21 cellular contexts compared by ENCODE assay signal in the genomic region with DNA sequence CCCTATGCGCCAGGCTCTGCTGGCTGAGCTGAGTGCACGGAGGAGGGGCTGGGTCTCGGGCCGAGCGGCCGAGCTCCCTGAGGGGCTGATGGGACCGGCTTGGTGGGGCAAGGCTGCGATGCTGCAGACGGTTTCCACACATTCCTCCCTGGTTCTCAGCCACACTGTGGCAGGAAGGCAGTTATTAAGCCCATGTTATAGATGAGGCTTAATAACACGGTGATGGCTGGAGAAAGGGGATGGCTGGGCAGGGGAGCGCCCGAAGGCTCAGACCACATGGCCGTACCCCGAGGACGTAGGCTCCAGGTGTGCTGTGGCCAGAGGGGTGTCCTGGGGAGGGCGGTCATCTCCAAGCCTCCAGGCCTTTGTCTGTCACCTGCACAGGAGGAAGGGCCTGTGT. TPM values are rescaled to one million over a fixed set of nuclear protein-coding genes. Genes with fewer than 3 reads are reported as not detected.
DNase-seq lines count a peak whose midpoint lies in the region; ATAC-seq, FAIRE-seq and TF ChIP-seq lines count a peak whose summit lies in the region.
"Had no signal": no experiment of that assay in that cellular context is flagged by ENCODE, and none has a peak within 500 bp of the region (broad histone marks: within the 10 kb centered on the region; RNA-seq: fewer than 3 reads in every experiment).

No MANE protein-coding gene starts in this region.

- peak overlapping the region; percentile 11; the same call in 1 of the 2 replicates for H4K8ac ChIP-seq in H1 (ENCODE audit: extremely low read depth, insufficient read depth, low read length)
- H4K8ac ChIP-seq in neuronal stem cell (ENCODE audit: low read depth, low read length): no peak overlapping the region

- H3K4ac ChIP-seq in H1 (replicated peaks; ENCODE audit: insufficient read length, low read depth, low read length) (no peak overlapping the region), neuronal stem cell (ENCODE audit: low read length) (no peak overlapping the region)

- peak; percentile 49 for DNase-seq in SK-N-SH
- no peak for DNase-seq in H1 (ENCODE audit: low read depth in 1 of 2, low spot score in 2 of 2)
- DNase-seq in neuronal stem cell (ENCODE audit: low spot score): no peak
- DNase-seq in kidney: no peak
- DNase-seq in NCI-H1694 (lab: John Stamatoyannopoulos, UW): no peak
- DNase-seq: Caco-2; CD4-positive, CD25-positive, alpha-beta regulatory T cell; CD8-positive, alpha-beta T cell; DMS153; DND-41; GM23248; H9 had no signal

- no peak for FAIRE-seq in H1 (lab: Jason Lieb, UNC)
- no peak for FAIRE-seq in kidney (lab: Jason Lieb, UNC)
- FAIRE-seq: A204.1, G401.6, GM12892 had no signal

- peaks cover 3% of the 10 kb centered on the region; the same call in 1 of the 2 replicates for H3K23me2 ChIP-seq in H1 (ENCODE audit: low read depth, low read length)

- H3K4me1 ChIP-seq in SK-N-SH (ENCODE audit: control insufficient read depth in 1 of 2, insufficient read depth in 2 of 2, low read depth in 1 of 2, low read length in 1 of 2): peaks cover 0 to 20% of the 10 kb centered on the region in 2 experiments; a peak in 1 of 4 replicates
- peaks cover 3 to 13% (median 9%) of the 10 kb centered on the region in 4 experiments for H3K4me1 ChIP-seq in H1 (replicated peaks in 1 of 4; ENCODE audit: control insufficient read depth in 3 of 4, insufficient read depth in 4 of 4, low read length in 3 of 4)
- peaks cover 16% of the 10 kb centered on the region in 2 donors for H3K4me1 ChIP-seq in neuronal stem cell (ENCODE audit: control insufficient read depth in 2 of 2, insufficient read depth in 1 of 2, low read depth in 1 of 2, low read length in 2 of 2)
- no peaks in the 10 kb centered on the region for H3K4me1 ChIP-seq in kidney (ENCODE audit: control insufficient read depth in 1 of 2, insufficient read depth in 1 of 2, low read depth in 1 of 2, low read length in 2 of 2)
- H3K4me1 ChIP-seq: BLaER1 had no signal

- WGBS in SK-N-SH (ENCODE audit: low lambda C conversion rate): 76% methylated on average over 4 of the region's 16 CpGs
- 91% methylated on average over 11 of the region's 16 CpGs; no CpG with 5 or more reads in 1 of the 2 experiments for WGBS in H1 (ENCODE audit: extremely low coverage in 1 of 2, insufficient coverage in 1 of 2, insufficient read length in 1 of 2, insufficient replicate concordance in 2 of 2, low coverage in 1 of 2, low lambda C conversion rate in 2 of 2, missing lambda C conversion rate in 1 of 2), 2 experiments
- WGBS in neuronal stem cell (ENCODE audit: extremely low coverage in 2 of 2, insufficient read length in 2 of 2, insufficient replicate concordance in 1 of 2), 2 donors: no CpG with 5 or more reads among the region's 16 CpGs

- no peak overlapping the region for H3K4me2 ChIP-seq in SK-N-SH
- no peak overlapping the region for H3K4me2 ChIP-seq in H1 (ENCODE audit: insufficient read depth in 1 of 2, low read depth in 2 of 2, low read length in 2 of 2)
- no peak overlapping the region for H3K4me2 ChIP-seq in neuronal stem cell (ENCODE audit: insufficient read depth, low read length, poor library complexity, severe bottlenecking)
- H3K4me2 ChIP-seq: BLaER1 had no signal

- no peak for TF ChIP-seq RAD21 in SK-N-SH (IDR thresholded peaks at IDR 0.05; ENCODE audit: low read length)
- TF ChIP-seq RAD21 in H1 (IDR thresholded peaks at IDR 0.05 in 1 of 2, conservative IDR thresholded peaks at IDR 0.05 in 1 of 2; ENCODE audit: low read depth in 2 of 2, low read length in 2 of 2): no peak

- no peaks in the 10 kb centered on the region for H3F3A ChIP-seq in SK-N-SH (replicated peaks; ENCODE audit: insufficient read depth)

- no peak overlapping the region for H3K4me3 ChIP-seq in SK-N-SH (ENCODE audit: low read depth in 2 of 2, low read length in 1 of 2)
- H3K4me3 ChIP-seq in H1 (ENCODE audit: extremely low read depth in 1 of 4, insufficient read depth in 2 of 4, low read depth in 3 of 4, low read length in 4 of 4): no peak overlapping the region
- H3K4me3 ChIP-seq in neuronal stem cell (ENCODE audit: low read length in 2 of 2): peak overlapping the region in 1 of 2 donors; percentile 46
- no peak overlapping the region for H3K4me3 ChIP-seq in kidney (ENCODE audit: low read length in 2 of 2)
- H3K4me3 ChIP-seq: BLaER1, GM23248 had no signal

- H2BK15ac ChIP-seq in H1 (ENCODE audit: low read length): no peak overlapping the region
- peak overlapping the region; percentile 6 for H2BK15ac ChIP-seq in neuronal stem cell (ENCODE audit: low read length)

- TF ChIP-seq EP300 in SK-N-SH (IDR thresholded peaks at IDR 0.05; ENCODE audit: borderline replicate concordance in 1 of 2, low read depth in 1 of 2, low read length in 1 of 2) (no peak), H1 (IDR thresholded peaks at IDR 0.05; ENCODE audit: borderline replicate concordance in 1 of 2, low read depth in 2 of 2, low read length in 2 of 2) (no peak)

- H3K14ac ChIP-seq in H1 (ENCODE audit: insufficient read length) (no peak overlapping the region), neuronal stem cell (ENCODE audit: low read length) (no peak overlapping the region)

- TF ChIP-seq POLR2A in H1 (IDR thresholded peaks at IDR 0.05; ENCODE audit: control extremely low read depth in 1 of 2, low read depth in 2 of 2, low read length in 2 of 2): no peak

- no peaks in the 10 kb centered on the region; the same call in 1 of the 2 replicates for H3K79me1 ChIP-seq in H1 (ENCODE audit: low read depth, low read length)
- H3K79me1 ChIP-seq in neuronal stem cell (ENCODE audit: low read depth, low read length): no peaks in the 10 kb centered on the region

- H3K9me3 ChIP-seq in SK-N-SH: no peaks in the 10 kb centered on the region
- H3K9me3 ChIP-seq in H1 (ENCODE audit: insufficient read depth in 2 of 2, low read depth in 1 of 2, low read length in 1 of 2): no peaks in the 10 kb centered on the region
- peaks cover 0 to 5% of the 10 kb centered on the region in 2 donors for H3K9me3 ChIP-seq in neuronal stem cell (replicated peaks in 1 of 2; ENCODE audit: control insufficient read depth in 2 of 2, insufficient read depth in 1 of 2, low read depth in 1 of 2, low read length in 2 of 2)
- H3K9me3 ChIP-seq in kidney (ENCODE audit: control insufficient read depth in 1 of 2, low read length in 2 of 2): no peaks in the 10 kb centered on the region
- H3K9me3 ChIP-seq: BLaER1, Caco-2 had no signal

- ATAC-seq in SK-N-SH treated with all-trans-retinoic acid at 6 μM for 48 hours (no peak), GM21737 (IDR thresholded peaks at IDR 0.05; ENCODE audit: unreplicated experiment) (no peak)
- ATAC-seq: CD8-positive, alpha-beta T cell; HCT116 had no signal

- H4K91ac ChIP-seq in H1 (replicated peaks; ENCODE audit: insufficient read length, low read length) (no peak overlapping the region), neuronal stem cell (ENCODE audit: low read depth, low read length, poor library complexity) (no peak overlapping the region)

- no peak overlapping the region for H3K9ac ChIP-seq in SK-N-SH
- no peak overlapping the region for H3K9ac ChIP-seq in H1 (replicated peaks in 1 of 4; ENCODE audit: extremely low read depth in 1 of 4, low read depth in 3 of 4, low read length in 3 of 4)
- H3K9ac ChIP-seq in neuronal stem cell (ENCODE audit: low read depth, low read length, poor library complexity): no peak overlapping the region
- no peak overlapping the region for H3K9ac ChIP-seq in kidney (ENCODE audit: low read length in 2 of 2)
- H3K9ac ChIP-seq: BLaER1, GM23248 had no signal

- H2AFZ ChIP-seq in SK-N-SH (ENCODE audit: low read depth): no peak overlapping the region
- no peak overlapping the region for H2AFZ ChIP-seq in H1 (ENCODE audit: low read length)
- no peak overlapping the region for H2AFZ ChIP-seq in neuronal stem cell (ENCODE audit: low read length)
- H2AFZ ChIP-seq: GM23248 had no signal

- H3K27me3 ChIP-seq in SK-N-SH (ENCODE audit: insufficient read depth): peaks cover 4% of the 10 kb centered on the region; the same call in 1 of the 2 replicates
- no peaks in the 10 kb centered on the region for H3K27me3 ChIP-seq in H1 (replicated peaks in 1 of 4; ENCODE audit: control insufficient read depth in 3 of 4, extremely low read depth in 1 of 4, insufficient read depth in 3 of 4, low read length in 3 of 4)
- H3K27me3 ChIP-seq in neuronal stem cell (ENCODE audit: control insufficient read depth in 3 of 3, insufficient read depth in 3 of 3, low read depth in 1 of 3, low read length in 3 of 3): no peaks in the 10 kb centered on the region

- CTCF ChIA-PET in SK-N-SH (lab: Yijun Ruan, JAX): interaction anchor here (0.5 to 8.4 kb wide), 12 partner anchors 9 to 391 kb away, joined by 3 to 150 read pairs (median 10); partner anchors contain the start of gene MCF2L
- CTCF ChIA-PET in H1 (lab: Charles Lee; ENCODE audit: partially characterized antibody): interaction anchor here (0.9 to 7.0 kb wide), 21 partner anchors 8 to 387 kb away, joined by 3 to 72 read pairs (median 6); partner anchors contain the start of genes F10 and MCF2L

- H3K79me2 ChIP-seq in SK-N-SH (ENCODE audit: insufficient read depth) (no peaks in the 10 kb centered on the region), H1 (ENCODE audit: control insufficient read depth in 1 of 2, insufficient read depth in 2 of 2, low read length in 2 of 2) (no peaks in the 10 kb centered on the region)

- H3K23ac ChIP-seq in H1 (ENCODE audit: insufficient read length): no peak overlapping the region
- no peak overlapping the region for H3K23ac ChIP-seq in neuronal stem cell (ENCODE audit: low read depth, low read length, poor library complexity)

- H3K18ac ChIP-seq in H1 (ENCODE audit: extremely low read depth, low read length) (no peak overlapping the region), neuronal stem cell (ENCODE audit: low read length) (peak overlapping the region; percentile 31)

- TF ChIP-seq CTCF in SK-N-SH (IDR thresholded peaks at IDR 0.05) (no peak), H1 (IDR thresholded peaks at IDR 0.05; ENCODE audit: control extremely low read depth in 1 of 3, insufficient read depth in 1 of 3, low read depth in 1 of 3, low read length in 3 of 3) (no peak), kidney (IDR thresholded peaks at IDR 0.05; ENCODE audit: borderline replicate concordance, extremely low read depth, insufficient read depth) (no peak)

- H2BK12ac ChIP-seq in H1 (ENCODE audit: low read depth, low read length) (no peak overlapping the region), neuronal stem cell (ENCODE audit: low read length) (no peak overlapping the region)

- H3K36me3 ChIP-seq in SK-N-SH (replicated peaks in 1 of 2; ENCODE audit: control insufficient read depth in 1 of 2, insufficient read depth in 2 of 2, low read length in 1 of 2) (no peaks in the 10 kb centered on the region), H1 (ENCODE audit: control insufficient read depth in 2 of 4, insufficient read depth in 4 of 4, low read length in 3 of 4) (no peaks in the 10 kb centered on the region), neuronal stem cell (replicated peaks in 1 of 2; ENCODE audit: control insufficient read depth in 2 of 2, insufficient read depth in 2 of 2, low read length in 2 of 2) (peaks cover 0 to 5% of the 10 kb centered on the region in 2 donors), kidney (ENCODE audit: control insufficient read depth in 1 of 2, insufficient read depth in 2 of 2, low read length in 2 of 2) (peaks cover 0 to 5% of the 10 kb centered on the region in 2 donors)
- H3K36me3 ChIP-seq: BLaER1 had no signal

- H2AK5ac ChIP-seq in H1 (ENCODE audit: low read depth, low read length) (no peak overlapping the region), neuronal stem cell (ENCODE audit: low read depth, low read length) (peak overlapping the region; percentile 89)

- H4K20me1 ChIP-seq in SK-N-SH (ENCODE audit: insufficient read depth) (no peaks in the 10 kb centered on the region), H1 (replicated peaks in 1 of 2; ENCODE audit: control insufficient read depth in 1 of 2, insufficient read depth in 2 of 2, low read length in 2 of 2) (peaks cover 0 to 7% of the 10 kb centered on the region in 2 experiments)

- H2BK120ac ChIP-seq in H1 (replicated peaks; ENCODE audit: low read depth, low read length) (no peak overlapping the region), neuronal stem cell (ENCODE audit: low read depth, low read length) (no peak overlapping the region)

- POLR2A ChIA-PET in SK-N-SH (lab: Yijun Ruan, JAX): interaction anchor here (1.1 to 1.2 kb wide), 2 partner anchors 26 to 439 kb away, joined by 3 read pairs; partner anchors contain the start of gene TUBGCP3
- POLR2A ChIA-PET in H1 (lab: Charles Lee; ENCODE audit: partially characterized antibody): no interaction called here

- H3K56ac ChIP-seq in H1 (replicated peaks; ENCODE audit: insufficient read length, low read depth, low read length): no peak overlapping the region

- H4K5ac ChIP-seq in H1 (ENCODE audit: insufficient read length, low read depth, low read length): no peak overlapping the region

- no peak overlapping the region for H2BK5ac ChIP-seq in H1 (ENCODE audit: low read depth, low read length)
- peak overlapping the region; percentile 3 for H2BK5ac ChIP-seq in neuronal stem cell (ENCODE audit: low read length)

- H2BK20ac ChIP-seq in H1 (ENCODE audit: low read length): no peak overlapping the region

- H3K9me2 ChIP-seq in SK-N-SH: no peaks in the 10 kb centered on the region

- intact Hi-C loops in kidney (cut with DNase I): no loop called here

- H3K27ac ChIP-seq in SK-N-SH (ENCODE audit: low read depth in 2 of 2, low read length in 1 of 2): peak overlapping the region in 1 of 2 experiments; percentile 62; a peak in 1 of 4 replicates
- H3K27ac ChIP-seq in H1 (ENCODE audit: low read depth, low read length): no peak overlapping the region
- no peak overlapping the region for H3K27ac ChIP-seq in neuronal stem cell (replicated peaks; ENCODE audit: low read length)
- no peak overlapping the region for H3K27ac ChIP-seq in kidney (ENCODE audit: low read depth in 2 of 2, low read length in 2 of 2)
- H3K27ac ChIP-seq: 22Rv1, BLaER1, C4-2B, GM23248 had no signal

RNA-seq across cellular contexts. Expression of gene MCF2L, which starts 58.6 kb away (rescaled TPM):
- 0.56 and 1.1 TPM in 2 replicates for polyA plus RNA-seq in SK-N-SH (2012; rRNA removed)
- polyA plus RNA-seq in SK-N-SH (2012; cell fraction: cytosol; rRNA removed): 0.58 and 1.00 TPM in 2 replicates
- 2.7 and 4.1 TPM in 2 replicates for polyA plus RNA-seq in SK-N-SH (2012; cell fraction: nucleus; rRNA removed)
- 22.9 and 24.4 TPM in 2 replicates for total RNA-seq in H1 (2021; fragmentation: NEBNext Ultra II Directional; extraction: Animal tissue kit (Norgen Biotek cat#: 25700))
- 10.1 and 15.9 TPM in 2 replicates for polyA plus RNA-seq in H1 (2011; rRNA removed)
- 13.8 TPM for polyA plus RNA-seq in H1 (2011; cell fraction: cytosol; rRNA removed)
- 82.6 TPM for polyA plus RNA-seq in H1 (2011; cell fraction: nucleus; rRNA removed)
- 16.2 to 22.1 TPM (median 19.9 TPM) in 4 replicates for polyA plus RNA-seq in H1 (2012, experiment 1 of 2)
- 10.5 TPM for polyA plus RNA-seq in H1 (2012, experiment 2 of 2)
- polyA plus RNA-seq in H1 (2013, experiment 1 of 2): 10.9 TPM
- 11.8 TPM for polyA plus RNA-seq in H1 (2013, experiment 2 of 2)
- polyA minus RNA-seq in H1 (2011; rRNA and poly(A)+ RNA removed): 16.6 and 19.1 TPM in 2 replicates
- 18.4 TPM for polyA minus RNA-seq in H1 (2011; cell fraction: cytosol; rRNA and poly(A)+ RNA removed)
- polyA minus RNA-seq in H1 (2011; cell fraction: nucleus; rRNA and poly(A)+ RNA removed): 40.8 TPM
- polyA plus RNA-seq in neuronal stem cell (2013, experiment 1 of 2): 20.8 TPM
- polyA plus RNA-seq in neuronal stem cell (2013, experiment 2 of 2): 20.3 TPM
- total RNA-seq in kidney: 61.9 TPM
- polyA plus RNA-seq in kidney (ENCODE audit: insufficient read depth, low read depth, low replicate concordance): 12.1 TPM
- total RNA-seq: GM23248 had no signal
- polyA plus RNA-seq: GM23248 had no signal
